8 cellular contexts compared by ENCODE assay signal in the genomic region with DNA sequence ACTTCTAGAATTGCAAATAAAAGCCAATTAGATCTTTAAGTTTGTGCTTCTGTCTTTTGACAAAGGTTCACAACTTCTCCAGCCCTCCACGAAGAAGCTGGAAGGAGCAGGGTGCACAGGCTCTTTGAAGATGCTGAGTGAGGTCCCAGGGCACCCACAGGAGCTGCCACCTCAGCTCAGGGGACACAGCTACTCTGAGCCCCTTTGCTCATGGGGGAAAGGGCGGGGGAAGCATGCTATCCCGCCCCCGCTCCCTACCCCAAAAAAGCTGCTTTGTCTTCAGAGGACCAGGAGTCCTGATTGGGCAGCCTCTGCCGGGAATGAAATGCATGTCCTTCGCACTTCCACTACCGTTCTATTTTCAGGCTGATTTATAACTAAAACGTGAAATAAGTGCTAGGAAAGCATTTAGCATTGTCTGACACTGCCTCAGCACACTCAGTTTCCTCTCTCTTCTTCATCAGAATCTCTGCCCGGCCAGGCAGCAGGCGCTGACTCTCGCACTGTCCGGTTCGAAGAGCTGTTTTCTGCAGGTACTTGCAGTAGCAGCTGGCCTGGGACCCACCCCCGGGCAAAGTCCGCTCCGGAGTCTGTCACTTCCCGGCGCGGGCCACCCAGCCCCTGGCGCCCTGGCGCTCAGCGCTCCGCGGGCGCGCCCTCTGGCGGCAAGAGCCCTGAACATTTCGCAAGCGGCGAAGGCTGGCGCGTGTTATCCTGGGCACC. TPM values are rescaled to one million over a fixed set of nuclear protein-coding genes. Genes with fewer than 3 reads are reported as not detected.
DNase-seq lines count a peak whose midpoint lies in the region; ATAC-seq and TF ChIP-seq lines count a peak whose summit lies in the region.

No MANE protein-coding gene starts in this region.

- H3K27ac ChIP-seq in IMR-90 (ENCODE audit: insufficient read depth, low read length) (no peak overlapping the region), Panc1 (ENCODE audit: low read length) (no peak overlapping the region), fibroblast of lung (ENCODE audit: insufficient read depth, low read length) (no peak overlapping the region)

- TF ChIP-seq RAD21 in IMR-90 (IDR thresholded peaks at IDR 0.05; ENCODE audit: low read length), result peak; percentile 69

- H3K4me3 ChIP-seq in IMR-90 (ENCODE audit: insufficient read depth, low read depth, low read length) (peak overlapping the region; percentile 45), Panc1 (ENCODE audit: low read depth in 2 of 2, low read length in 2 of 2) (peak overlapping the region; percentile 21 to 57), fibroblast of lung (replicated peaks in 1 of 4; ENCODE audit: control extremely low read depth in 1 of 4, insufficient read depth in 1 of 4, low read depth in 3 of 4, low read length in 4 of 4) (peak overlapping the region; percentile 34 to 55 (median 48))

- no peak overlapping the region for H4K8ac ChIP-seq in IMR-90 (ENCODE audit: low read depth in 2 of 2, low read length in 2 of 2)

- H3K4me1 ChIP-seq in IMR-90 (ENCODE audit: control insufficient read depth, insufficient read depth, low read length) (no peaks in the 10 kb centered on the region), Panc1 (ENCODE audit: control insufficient read depth, insufficient read depth, low read length) (peaks cover 8% of the 10 kb centered on the region), fibroblast of lung (ENCODE audit: control insufficient read depth, extremely low read depth, insufficient read depth, low read length) (no peaks in the 10 kb centered on the region)

- H3K27ac Mint-ChIP-seq in natural killer cell, result no peak overlapping the region

- intact Hi-C loops in IMR-90 (cut with micrococcal nuclease), result loop anchor here (1.0 kb wide), 1 partner anchor 110 kb away; no protein-coding TSS in a partner anchor
- intact Hi-C loops in Panc1 (cut with micrococcal nuclease; ENCODE audit: unreplicated experiment), result loop anchor here (1.0 kb wide), 2 partner anchors 38 to 110 kb away; no protein-coding TSS in a partner anchor
- intact Hi-C loops in natural killer cell (cut with micrococcal nuclease), result loop anchor here (1.0 kb wide), 2 partner anchors 110 to 354 kb away; no protein-coding TSS in a partner anchor

- no peak overlapping the region for H4K5ac ChIP-seq in IMR-90 (ENCODE audit: low read depth, low read length)

- H2AK9ac ChIP-seq in IMR-90 (replicated peaks; ENCODE audit: low read depth, low read length, poor library complexity), result no peak overlapping the region

- TF ChIP-seq CTCF in IMR-90 (conservative IDR thresholded peaks at IDR 0.05; ENCODE audit: low read depth, low read length) (peak; percentile 83), Panc1 (IDR thresholded peaks at IDR 0.05) (peak; percentile 98), fibroblast of lung (conservative IDR thresholded peaks at IDR 0.05 in 1 of 2, IDR thresholded peaks at IDR 0.05 in 1 of 2; ENCODE audit: low read depth in 1 of 2, low read length in 2 of 2) (peak; percentile 73 to 84), natural killer cell (IDR thresholded peaks at IDR 0.05) (peak; percentile 90)

- H3K4me2 ChIP-seq in IMR-90 (ENCODE audit: low read depth, low read length) (peak overlapping the region; percentile 96), fibroblast of lung (ENCODE audit: extremely low read depth, insufficient read depth, low read length) (peak overlapping the region; percentile 95)

- no peak overlapping the region for H3K23ac ChIP-seq in IMR-90 (ENCODE audit: low read depth, low read length)

- CTCF ChIA-PET in IMR-90 (lab: Yijun Ruan, JAX) (interaction anchor here (0.6 to 1.9 kb wide), 6 partner anchors 14 to 111 kb away, joined by 3 to 6 read pairs (median 4); no protein-coding TSS in a partner anchor), Panc1 (lab: Charles Lee) (interaction anchor here (0.6 to 1.1 kb wide), 2 partner anchors 37 to 99 kb away, joined by 3 to 8 read pairs; no protein-coding TSS in a partner anchor)

- DNase-seq in DMS53 (lab: John Stamatoyannopoulos, UW) (peak; percentile 92), IMR-90 (peak; percentile 41), Panc1 (ENCODE audit: low read depth, low spot score) (no peak), activated T-helper 1 cell treated with Interleukin-2 at 50 U/mL for 16 hours (ENCODE audit: low read depth) (peak; percentile 73), fibroblast of lung (ENCODE audit: low read depth in 2 of 2) (peak; percentile 47 to 53), natural killer cell (peak; percentile 76)
- peak; percentile 49 to 84 (median 69) for DNase-seq in stimulated activated naive CD4-positive, alpha-beta T cell (lab: John Stamatoyannopoulos, UW)

- H3K4me1 Mint-ChIP-seq in natural killer cell, result no peaks in the 10 kb centered on the region

- H3K14ac ChIP-seq in IMR-90 (replicated peaks; ENCODE audit: low read depth, low read length), result no peak overlapping the region

- no peak overlapping the region for H2BK20ac ChIP-seq in IMR-90 (ENCODE audit: low read depth, low read length)

- H4K20me1 ChIP-seq in IMR-90 (ENCODE audit: insufficient read depth, low read length) (no peaks in the 10 kb centered on the region), fibroblast of lung (ENCODE audit: control insufficient read depth, extremely low read depth, insufficient read depth, low read length) (no peaks in the 10 kb centered on the region)

- H3K9ac ChIP-seq in IMR-90 (ENCODE audit: low read depth, low read length) (no peak overlapping the region), fibroblast of lung (ENCODE audit: insufficient read depth, low read length) (no peak overlapping the region)

- TF ChIP-seq POLR2A in IMR-90 (IDR thresholded peaks at IDR 0.05; ENCODE audit: low read depth, low read length), result no peak

- dilution Hi-C loops in IMR-90 (cut with HindIII; ENCODE audit: low sequenced_read_pairs, unreplicated experiment), result no loop called here

- H4K91ac ChIP-seq in IMR-90 (ENCODE audit: insufficient read depth, low read depth, low read length), result no peak overlapping the region

- H2BK15ac ChIP-seq in IMR-90 (ENCODE audit: low read depth, low read length), result no peak overlapping the region

- no peak overlapping the region for H3K18ac ChIP-seq in IMR-90 (ENCODE audit: low read depth, low read length)

- H2AK5ac ChIP-seq in IMR-90 (ENCODE audit: low read depth, low read length), result no peak overlapping the region

- no TSS peak for BruUV-seq in IMR-90 (replicated peaks; lab: Mats Ljungman, UMichigan)
- BruUV-seq in Panc1 (replicated peaks; lab: Mats Ljungman, UMichigan), result no TSS peak

- WGBS in IMR-90 (ENCODE audit: extremely low coverage in 2 of 2, insufficient read length in 1 of 2), 2 experiments, result 1% methylated on average over 18 of the region's 32 CpGs; no CpG with 5 or more reads in 1 of the 2 experiments

- peak overlapping the region; percentile 45 for H3K4me3 Mint-ChIP-seq in natural killer cell

- no peaks in the 10 kb centered on the region for H3K79me2 ChIP-seq in fibroblast of lung (ENCODE audit: control insufficient read depth, insufficient read depth, low read length)

- ATAC-seq in GM21576 (IDR thresholded peaks at IDR 0.05; ENCODE audit: unreplicated experiment) (peak; percentile 92), IMR-90 (ENCODE audit: low read depth) (peak; percentile 98), Panc1 (peak; percentile 96), natural killer cell (peak; percentile 95 to 99 (median 98))

- no peaks in the 10 kb centered on the region for H3K36me3 ChIP-seq in IMR-90 (ENCODE audit: control insufficient read depth, insufficient read depth, low read length)
- no peaks in the 10 kb centered on the region for H3K36me3 ChIP-seq in Panc1 (ENCODE audit: control insufficient read depth, insufficient read depth, low read length)
- H3K36me3 ChIP-seq in fibroblast of lung (ENCODE audit: control insufficient read depth, insufficient read depth, low read length), result no peaks in the 10 kb centered on the region

- no peaks in the 10 kb centered on the region for H3K9me3 Mint-ChIP-seq in natural killer cell

- in situ Hi-C loops in IMR-90 (cut with MboI; ENCODE audit: low sequenced_read_pairs) (no loop called here), Panc1 (cut with HindIII; ENCODE audit: low pct_unique_long_range_greater_than_20kb, low sequenced_read_pairs) (no loop called here)

- H3K56ac ChIP-seq in IMR-90 (ENCODE audit: extremely low read depth, insufficient read depth, low read length), result no peak overlapping the region

- H3K9me3 ChIP-seq in IMR-90 (ENCODE audit: control insufficient read depth, insufficient read depth, low read length), result no peaks in the 10 kb centered on the region
- H3K9me3 ChIP-seq in Panc1 (ENCODE audit: control insufficient read depth, insufficient read depth, low read depth, low read length), result no peaks in the 10 kb centered on the region
- no peaks in the 10 kb centered on the region for H3K9me3 ChIP-seq in fibroblast of lung (ENCODE audit: control insufficient read depth, insufficient read depth, low read depth, low read length)

- H2BK5ac ChIP-seq in IMR-90 (ENCODE audit: low read depth, low read length, poor library complexity, severe bottlenecking), result no peak overlapping the region

- H3K27me3 ChIP-seq in IMR-90 (ENCODE audit: control insufficient read depth, insufficient read depth, low read length) (peaks cover 9% of the 10 kb centered on the region), Panc1 (ENCODE audit: control insufficient read depth, insufficient read depth, low read length) (0 out of 2 replicates have a peak, but pooled peaks cover 2% of the 10 kb centered on the region), fibroblast of lung (ENCODE audit: control insufficient read depth, insufficient read depth, low read length) (peaks cover 3% of the 10 kb centered on the region)

- no peaks in the 10 kb centered on the region for H3K79me1 ChIP-seq in IMR-90 (ENCODE audit: low read depth in 1 of 2, low read length in 2 of 2)

- no peaks in the 10 kb centered on the region for H3K9me1 ChIP-seq in IMR-90 (ENCODE audit: insufficient read depth, low read length)

- no peaks in the 10 kb centered on the region for H3K36me3 Mint-ChIP-seq in natural killer cell

- peaks cover 7 to 8% of the 10 kb centered on the region in 2 donors for H3K27me3 Mint-ChIP-seq in natural killer cell (ENCODE audit: low read depth in 2 of 2)

- no peak overlapping the region for H2BK120ac ChIP-seq in IMR-90 (ENCODE audit: low read depth, low read length)

- H2AFZ ChIP-seq in IMR-90 (replicated peaks; ENCODE audit: low read length, poor library complexity) (peak overlapping the region; percentile 94), fibroblast of lung (ENCODE audit: low read length) (peak overlapping the region; percentile 84)

- POLR2A ChIA-PET in IMR-90 (lab: Charles Lee; ENCODE audit: unreplicated experiment), result no interaction called here
- POLR2A ChIA-PET in Panc1 (lab: Charles Lee), result interaction anchor here (0.6 kb wide), 1 partner anchor 32 kb away, joined by 4 read pairs; no protein-coding TSS in a partner anchor

- no peak overlapping the region for H3K4ac ChIP-seq in IMR-90 (ENCODE audit: low read depth, low read length)

RNA-seq across cellular contexts. Expression of gene KLHL25, which starts 45.5 kb away (rescaled TPM):
- total RNA-seq in IMR-90 (2012; rRNA removed) (2.7 and 2.8 TPM in 2 replicates), Panc1 (2021; ENCODE audit: unreplicated experiment) (7.0 TPM), fibroblast of lung (5.4 TPM in 2 replicates), natural killer cell (10 to 100 TPM in 2 of 3 donors, 1 to 10 TPM in 1; 6.5 to 16.2 (median 10.4) TPM)
- polyA plus RNA-seq in IMR-90 (2012; rRNA removed) (5.6 and 6.6 TPM in 2 replicates), fibroblast of lung (1.4 and 1.6 TPM in 2 replicates)
- 2.8 and 5.4 TPM in 2 replicates for polyA plus RNA-seq in IMR-90 (2012; cell fraction: cytosol; rRNA removed)
- polyA plus RNA-seq in IMR-90 (2012; cell fraction: nucleus; rRNA removed; ENCODE audit: low replicate concordance), result 6.6 and 15.9 TPM in 2 replicates
- 8.4 TPM for polyA plus RNA-seq in Panc1 (2012; ENCODE audit: insufficient read length)
- polyA plus RNA-seq in fibroblast of lung (2012), result 1.7 and 2.0 TPM in 2 replicates
- polyA minus RNA-seq in fibroblast of lung (ENCODE audit: low replicate concordance), result 6.0 and 9.6 TPM in 2 replicates
